ENCODE assay signal across 24 cellular contexts in the genomic region with DNA sequence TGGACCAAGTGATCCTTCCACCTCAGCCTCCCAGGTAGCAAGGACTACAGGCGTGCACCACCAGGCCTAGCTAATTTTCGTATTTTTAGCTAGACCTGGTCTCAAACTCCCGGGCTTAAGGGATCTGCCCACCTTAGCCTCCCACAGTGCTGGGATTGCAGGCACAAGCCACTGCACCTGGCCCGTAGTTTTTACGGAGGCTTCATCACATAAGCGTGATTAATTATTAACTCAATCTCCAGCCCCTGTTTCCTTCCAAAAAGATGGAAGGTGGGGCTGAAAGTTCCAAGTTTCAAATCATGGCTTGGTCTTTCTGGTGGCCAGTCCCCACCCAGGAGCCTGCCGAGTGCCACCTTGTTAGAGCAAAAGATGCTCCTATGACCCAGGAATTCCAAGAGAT.
"Had no signal": no experiment of that assay in that cellular context is flagged by ENCODE, and none has a peak within 500 bp of the region (broad histone marks: within the 10 kb centered on the region; RNA-seq: fewer than 3 reads in every experiment).

No MANE protein-coding gene starts in this region.

- H3K36me3 Mint-ChIP-seq: natural killer cell treated with Interleukin-12 subunit alpha and Interleukin-12 subunit beta and Interleukin-15 and Interleukin-18, amount 100 ng/mL, for 72 hours; WTC11 had no signal

- FAIRE-seq: pancreas, urothelium cell line had no signal

- H3K27me3 Mint-ChIP-seq: activated naive CD8-positive, alpha-beta T cell treated with anti-CD3 and anti-CD28 coated beads, Interleukin-2, amount 50 U/mL, for 24 hours; natural killer cell treated with Interleukin-12 subunit alpha and Interleukin-12 subunit beta and Interleukin-15 and Interleukin-18, amount 100 ng/mL, for 72 hours; stimulated activated naive CD8-positive, alpha-beta T cell treated with anti-CD3 and anti-CD28 coated beads, Interleukin-15, amount 100 ng/mL, for 72 hours had no signal

- H3K27ac Mint-ChIP-seq: activated naive CD4-positive, alpha-beta T cell treated with anti-CD3 and anti-CD28 coated beads for 36 hours; activated T-cell treated with anti-CD3 and anti-CD28 coated beads, Interleukin-2, amount 50 U/mL, for 72 hours; natural killer cell treated with Interleukin-12 subunit alpha and Interleukin-12 subunit beta and Interleukin-15 and Interleukin-18, amount 100 ng/mL, for 72 hours had no signal

- H3K4me1 ChIP-seq: gastroesophageal sphincter, pancreas, tibial nerve had no signal

- H3K9me3 Mint-ChIP-seq: activated naive CD4-positive, alpha-beta T cell treated with anti-CD3 and anti-CD28 coated beads for 36 hours; activated naive CD8-positive, alpha-beta T cell treated with anti-CD3 and anti-CD28 coated beads, Interleukin-2, amount 50 U/mL, for 24 hours; activated T-cell treated with anti-CD3 and anti-CD28 coated beads, Interleukin-2, amount 50 U/mL, for 72 hours; natural killer cell treated with Interleukin-12 subunit alpha and Interleukin-12 subunit beta and Interleukin-15 and Interleukin-18, amount 100 ng/mL, for 72 hours; stimulated activated naive CD8-positive, alpha-beta T cell treated with anti-CD3 and anti-CD28 coated beads, Interleukin-15, amount 100 ng/mL, for 72 hours; WTC11 had no signal

- DNase-seq: activated CD4-positive, alpha-beta T cell treated with anti-CD3 and anti-CD28 coated beads, Interleukin-2, amount 50 U/mL, for 48 hours; activated CD8-positive, alpha-beta memory T cell treated with anti-CD3 and anti-CD28 coated beads, Interleukin-2, amount 50 U/mL, for 48 hours; activated effector memory CD4-positive, alpha-beta T cell treated with Interleukin-2 at 50 U/mL for 16 hours; activated naive CD4-positive, alpha-beta T cell treated with anti-CD3 and anti-CD28 coated beads for 36 hours; activated naive CD8-positive, alpha-beta T cell treated with anti-CD3 and anti-CD28 coated beads, Interleukin-2, amount 50 U/mL, for 24 hours; activated T-cell treated with anti-CD3 and anti-CD28 coated beads, Interleukin-2, amount 50 U/mL, for 72 hours; cerebellar nuclear complex; head of caudate nucleus; hypothalamus; left ventricle myocardium superior; mammary epithelial cell; midbrain; pancreas; right cardiac atrium; stimulated activated CD4-positive, alpha-beta T cell treated with anti-CD3 and anti-CD28 coated beads, Interleukin-1b, Interleukin-23, amount 100 ng/mL, for 48 hours; stimulated activated naive CD8-positive, alpha-beta T cell treated with anti-CD3 and anti-CD28 coated beads, Interleukin-15, amount 100 ng/mL, for 72 hours; T-helper 9 cell had no signal

- ATAC-seq: activated naive CD8-positive, alpha-beta T cell treated with anti-CD3 and anti-CD28 coated beads, Interleukin-2, amount 50 U/mL, for 24 hours; activated T-cell treated with anti-CD3 and anti-CD28 coated beads, Interleukin-2, amount 50 U/mL, for 72 hours; gastroesophageal sphincter; left ventricle myocardium superior; natural killer cell treated with Interleukin-12 subunit alpha and Interleukin-12 subunit beta and Interleukin-15 and Interleukin-18, amount 100 ng/mL, for 72 hours; pancreas; right cardiac atrium; stimulated activated naive CD8-positive, alpha-beta T cell treated with anti-CD3 and anti-CD28 coated beads, Interleukin-15, amount 100 ng/mL, for 72 hours had no signal

- H3K4me3 Mint-ChIP-seq: activated naive CD4-positive, alpha-beta T cell treated with anti-CD3 and anti-CD28 coated beads for 36 hours; activated naive CD8-positive, alpha-beta T cell treated with anti-CD3 and anti-CD28 coated beads, Interleukin-2, amount 50 U/mL, for 24 hours; activated T-cell treated with anti-CD3 and anti-CD28 coated beads, Interleukin-2, amount 50 U/mL, for 72 hours; WTC11 had no signal

- H3K36me3 ChIP-seq: gastroesophageal sphincter, pancreas, tibial nerve had no signal

- H3K27me3 ChIP-seq: gastroesophageal sphincter, pancreas, tibial nerve had no signal

- H3K27ac ChIP-seq: coronary artery, epithelial cell of prostate, gastroesophageal sphincter, pancreas, tibial nerve had no signal

- H3K9me3 ChIP-seq: gastroesophageal sphincter, pancreas, tibial nerve had no signal

- H3K4me3 ChIP-seq: coronary artery, gastroesophageal sphincter, pancreas, tibial nerve had no signal
